Comparison of ENCODE assay signal across 2 cellular contexts in the genomic region with DNA sequence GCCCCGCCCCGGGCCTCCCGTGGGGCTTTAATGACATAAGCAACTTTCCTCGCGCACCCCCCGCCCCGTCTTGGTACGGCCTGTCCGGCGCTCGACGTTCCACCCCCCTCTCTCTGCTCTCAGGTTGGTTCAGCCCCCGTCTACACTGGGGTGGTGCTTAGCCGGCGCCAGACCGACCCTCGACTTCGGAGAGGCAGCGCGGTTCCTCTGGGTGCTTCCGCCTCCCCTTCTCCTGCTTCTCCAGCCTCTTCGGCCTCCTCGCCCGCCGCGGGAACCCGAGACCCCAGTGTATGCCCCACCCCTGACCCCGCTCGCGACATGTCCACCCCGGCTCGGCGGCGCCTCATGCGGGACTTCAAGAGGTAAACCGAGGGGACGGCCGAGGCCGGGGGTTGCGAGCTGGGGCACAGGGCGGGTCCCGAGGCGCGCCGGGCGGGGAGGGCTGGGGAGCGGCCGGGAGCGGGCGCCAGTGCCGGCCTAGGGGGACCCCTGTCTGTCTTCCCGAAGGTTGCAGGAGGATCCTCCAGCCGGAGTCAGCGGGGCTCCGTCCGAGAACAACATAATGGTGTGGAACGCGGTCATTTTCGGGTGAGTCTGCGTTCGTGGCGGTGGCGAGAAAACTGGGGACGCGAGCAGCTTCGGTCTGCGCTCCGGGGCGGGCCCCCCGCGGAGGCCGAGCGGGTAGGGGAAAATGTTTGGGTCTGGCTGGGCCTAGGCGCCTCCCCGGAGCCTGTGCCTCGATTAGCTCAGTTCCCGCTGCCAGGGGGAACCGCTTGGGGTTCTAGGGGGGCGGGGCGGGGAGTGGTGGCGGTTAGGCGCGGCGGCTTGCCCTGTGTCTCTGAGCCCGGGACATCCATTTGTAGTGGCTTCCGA.
TF ChIP-seq lines count a peak whose summit lies in the region.

A gene (plus strand): TSS at position 170 of the 873 bp plus-strand sequence. CDS start 149 bp downstream, at position 319.

TF ChIP-seq in HCT116, 20 proteins besides CTCF, POLR2A, EP300 and RAD21 (continued from another document):
- TF ChIP-seq, protein P1, sequence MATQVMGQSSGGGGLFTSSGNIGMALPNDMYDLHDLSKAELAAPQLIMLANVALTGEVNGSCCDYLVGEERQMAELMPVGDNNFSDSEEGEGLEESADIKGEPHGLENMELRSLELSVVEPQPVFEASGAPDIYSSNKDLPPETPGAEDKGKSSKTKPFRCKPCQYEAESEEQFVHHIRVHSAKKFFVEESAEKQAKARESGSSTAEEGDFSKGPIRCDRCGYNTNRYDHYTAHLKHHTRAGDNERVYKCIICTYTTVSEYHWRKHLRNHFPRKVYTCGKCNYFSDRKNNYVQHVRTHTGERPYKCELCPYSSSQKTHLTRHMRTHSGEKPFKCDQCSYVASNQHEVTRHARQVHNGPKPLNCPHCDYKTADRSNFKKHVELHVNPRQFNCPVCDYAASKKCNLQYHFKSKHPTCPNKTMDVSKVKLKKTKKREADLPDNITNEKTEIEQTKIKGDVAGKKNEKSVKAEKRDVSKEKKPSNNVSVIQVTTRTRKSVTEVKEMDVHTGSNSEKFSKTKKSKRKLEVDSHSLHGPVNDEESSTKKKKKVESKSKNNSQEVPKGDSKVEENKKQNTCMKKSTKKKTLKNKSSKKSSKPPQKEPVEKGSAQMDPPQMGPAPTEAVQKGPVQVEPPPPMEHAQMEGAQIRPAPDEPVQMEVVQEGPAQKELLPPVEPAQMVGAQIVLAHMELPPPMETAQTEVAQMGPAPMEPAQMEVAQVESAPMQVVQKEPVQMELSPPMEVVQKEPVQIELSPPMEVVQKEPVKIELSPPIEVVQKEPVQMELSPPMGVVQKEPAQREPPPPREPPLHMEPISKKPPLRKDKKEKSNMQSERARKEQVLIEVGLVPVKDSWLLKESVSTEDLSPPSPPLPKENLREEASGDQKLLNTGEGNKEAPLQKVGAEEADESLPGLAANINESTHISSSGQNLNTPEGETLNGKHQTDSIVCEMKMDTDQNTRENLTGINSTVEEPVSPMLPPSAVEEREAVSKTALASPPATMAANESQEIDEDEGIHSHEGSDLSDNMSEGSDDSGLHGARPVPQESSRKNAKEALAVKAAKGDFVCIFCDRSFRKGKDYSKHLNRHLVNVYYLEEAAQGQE (IDR thresholded peaks at IDR 0.05; ENCODE audit: low read depth): no peak
- TF ChIP-seq JUND (IDR thresholded peaks at IDR 0.05): peak; percentile 74
- TF ChIP-seq CEBPB (IDR thresholded peaks at IDR 0.05; ENCODE audit: low read depth): no peak
- no peak for TF ChIP-seq FOSL1 (IDR thresholded peaks at IDR 0.05; ENCODE audit: low read depth)
- no peak for TF ChIP-seq ZNF274 (IDR thresholded peaks at IDR 0.05; ENCODE audit: low read depth, low read length)
- TF ChIP-seq, protein P2, sequence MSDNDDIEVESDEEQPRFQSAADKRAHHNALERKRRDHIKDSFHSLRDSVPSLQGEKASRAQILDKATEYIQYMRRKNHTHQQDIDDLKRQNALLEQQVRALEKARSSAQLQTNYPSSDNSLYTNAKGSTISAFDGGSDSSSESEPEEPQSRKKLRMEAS (IDR thresholded peaks at IDR 0.05): peak; percentile 77
- peak; percentile 56 for TF ChIP-seq TCF7L2 (IDR thresholded peaks at IDR 0.05; ENCODE audit: borderline replicate concordance, extremely low read depth, insufficient read depth, insufficient read length)
- TF ChIP-seq SP1 (IDR thresholded peaks at IDR 0.05; ENCODE audit: low read depth): peak; percentile 84
- TF ChIP-seq EGR1 (IDR thresholded peaks at IDR 0.05; ENCODE audit: low read depth): peak; percentile 41; the same call in 1 of the 2 replicates
- TF ChIP-seq, protein P3, sequence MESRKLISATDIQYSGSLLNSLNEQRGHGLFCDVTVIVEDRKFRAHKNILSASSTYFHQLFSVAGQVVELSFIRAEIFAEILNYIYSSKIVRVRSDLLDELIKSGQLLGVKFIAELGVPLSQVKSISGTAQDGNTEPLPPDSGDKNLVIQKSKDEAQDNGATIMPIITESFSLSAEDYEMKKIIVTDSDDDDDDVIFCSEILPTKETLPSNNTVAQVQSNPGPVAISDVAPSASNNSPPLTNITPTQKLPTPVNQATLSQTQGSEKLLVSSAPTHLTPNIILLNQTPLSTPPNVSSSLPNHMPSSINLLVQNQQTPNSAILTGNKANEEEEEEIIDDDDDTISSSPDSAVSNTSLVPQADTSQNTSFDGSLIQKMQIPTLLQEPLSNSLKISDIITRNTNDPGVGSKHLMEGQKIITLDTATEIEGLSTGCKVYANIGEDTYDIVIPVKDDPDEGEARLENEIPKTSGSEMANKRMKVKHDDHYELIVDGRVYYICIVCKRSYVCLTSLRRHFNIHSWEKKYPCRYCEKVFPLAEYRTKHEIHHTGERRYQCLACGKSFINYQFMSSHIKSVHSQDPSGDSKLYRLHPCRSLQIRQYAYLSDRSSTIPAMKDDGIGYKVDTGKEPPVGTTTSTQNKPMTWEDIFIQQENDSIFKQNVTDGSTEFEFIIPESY (IDR thresholded peaks at IDR 0.05; ENCODE audit: extremely low read depth, insufficient replicate concordance, low read length): no peak
- no peak for TF ChIP-seq YY1 (IDR thresholded peaks at IDR 0.05; ENCODE audit: extremely low read depth, insufficient replicate concordance, low read depth, low read length)
- peak; percentile 94 for TF ChIP-seq POLR2AphosphoS5 (IDR thresholded peaks at IDR 0.05; ENCODE audit: low read depth, low read length)
- peak; percentile 90 for TF ChIP-seq ZFX (IDR thresholded peaks at IDR 0.05)
- no peak for TF ChIP-seq EZH2phosphoT487 (IDR thresholded peaks at IDR 0.05; ENCODE audit: borderline replicate concordance)
- TF ChIP-seq CBX3 (IDR thresholded peaks at IDR 0.05; ENCODE audit: low read depth): no peak
TF ChIP-seq in HCT116: peak in this region for 8.

TF ChIP-seq in neural cell, 6 proteins besides CTCF, POLR2A, EP300 and RAD21 (continued from another document):
- TF ChIP-seq, protein P1 (IDR thresholded peaks at IDR 0.05; ENCODE audit: borderline replicate concordance): peak; percentile 71
- TF ChIP-seq SMC3 (conservative IDR thresholded peaks at IDR 0.05; ENCODE audit: poor library complexity) (no peak), MXI1 (conservative IDR thresholded peaks at IDR 0.05; ENCODE audit: poor library complexity, severe bottlenecking) (peak; percentile 41)
